16 cellular contexts compared by ENCODE assay signal in the genomic region with DNA sequence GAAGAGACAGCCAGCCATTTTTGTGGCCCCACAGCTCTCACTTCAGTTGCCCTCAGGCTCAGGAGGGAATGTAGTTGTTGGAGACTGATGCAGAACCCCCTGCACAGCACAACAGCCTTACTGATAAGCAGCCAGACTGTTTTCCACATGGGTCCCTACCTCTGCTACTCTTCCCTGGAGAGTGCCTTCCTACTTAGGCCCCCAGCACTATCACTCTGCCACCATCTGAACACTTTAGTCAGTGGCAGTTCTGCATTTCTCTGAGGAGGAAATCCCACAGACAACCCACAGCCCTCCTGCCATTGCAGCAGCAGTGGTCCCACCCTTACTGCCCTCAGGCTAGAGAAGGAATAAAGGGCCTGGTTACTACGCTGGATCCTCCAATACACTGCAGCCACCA.
DNase-seq lines count a peak whose midpoint lies in the region; ATAC-seq and TF ChIP-seq lines count a peak whose summit lies in the region.
"Had no signal": no experiment of that assay in that cellular context is flagged by ENCODE, and none has a peak within 500 bp of the region (broad histone marks: within the 10 kb centered on the region; RNA-seq: fewer than 3 reads in every experiment).

No MANE protein-coding gene starts in this region.

- H3K27ac Mint-ChIP-seq in H9 (0 out of 7 replicates have a peak overlapping the region, but pooled peaks of 1 of the 3 experiments have one; percentile 18), WTC11 (no peak overlapping the region)
- H3K27ac Mint-ChIP-seq: CD14-positive monocyte; CD4-positive, alpha-beta memory T cell had no signal

- ATAC-seq in WTC11 (peak; percentile 60), aorta (ENCODE audit: low FRiP score) (peak; percentile 15), HG02678 (IDR thresholded peaks at IDR 0.05; ENCODE audit: unreplicated experiment) (no peak)

- H3K14ac ChIP-seq in H9 (ENCODE audit: insufficient read depth, low read length), result 0 out of 2 replicates have a peak overlapping the region, but pooled peaks have one; percentile 24

- no peak overlapping the region for H4K5ac ChIP-seq in H9 (ENCODE audit: insufficient read length, low read depth, low read length)
- no peak overlapping the region for H4K5ac ChIP-seq in mesendoderm (ENCODE audit: low read length)

- CTCF ChIA-PET in WTC11 (lab: Charles Lee), result no interaction called here

- H2AK5ac ChIP-seq in H9 (ENCODE audit: insufficient read length, low read length) (no peak overlapping the region), mesendoderm (ENCODE audit: low read length) (no peak overlapping the region)

- H3K4me1 Mint-ChIP-seq in H9 (peaks cover 0 to 7% of the 10 kb centered on the region in 2 experiments; a peak in 2 of 4 replicates), WTC11 (0 out of 2 replicates have a peak, but pooled peaks cover 3% of the 10 kb centered on the region)
- H3K4me1 Mint-ChIP-seq: CD14-positive monocyte; CD4-positive, alpha-beta memory T cell had no signal

- H3K27me3 ChIP-seq in H9 (ENCODE audit: insufficient read depth, low read length), result no peaks in the 10 kb centered on the region
- no peaks in the 10 kb centered on the region for H3K27me3 ChIP-seq in mesendoderm (ENCODE audit: insufficient read depth, low read length, poor library complexity)
- no peaks in the 10 kb centered on the region for H3K27me3 ChIP-seq in aorta (ENCODE audit: control insufficient read depth in 1 of 2, insufficient read depth in 2 of 2, low read length in 1 of 2)
- H3K27me3 ChIP-seq: BLaER1 had no signal

- H3K4me3 ChIP-seq in mesendoderm (ENCODE audit: low read length) (no peak overlapping the region), aorta (ENCODE audit: low read length in 2 of 2) (no peak overlapping the region)
- H3K4me3 ChIP-seq: BLaER1, HAP-1 had no signal

- peaks cover 2 to 3% of the 10 kb centered on the region in 2 experiments for H3K9me3 Mint-ChIP-seq in H9
- peaks cover 8% of the 10 kb centered on the region for H3K9me3 Mint-ChIP-seq in WTC11

- no peak overlapping the region for H3K4me3 Mint-ChIP-seq in H9
- H3K4me3 Mint-ChIP-seq in WTC11, result no peak overlapping the region
- H3K4me3 Mint-ChIP-seq: CD14-positive monocyte; CD4-positive, alpha-beta memory T cell had no signal

- no peaks in the 10 kb centered on the region for H4K20me1 ChIP-seq in H9 (ENCODE audit: control insufficient read depth, insufficient read depth, insufficient read length)
- H4K20me1 ChIP-seq: BLaER1 had no signal

- H4K91ac ChIP-seq in H9 (ENCODE audit: insufficient read length, low read depth, low read length), result no peak overlapping the region

- H2BK120ac ChIP-seq in H9 (ENCODE audit: low read depth, low read length, poor library complexity, severe bottlenecking), result no peak overlapping the region
- H2BK120ac ChIP-seq in mesendoderm (ENCODE audit: low read depth, low read length), result no peak overlapping the region

- TF ChIP-seq CTCF in H9 (conservative IDR thresholded peaks at IDR 0.05) (no peak), WTC11 (IDR thresholded peaks at IDR 0.05) (no peak)

- H3K4ac ChIP-seq in H9 (ENCODE audit: low read depth, low read length), result no peak overlapping the region
- H3K4ac ChIP-seq in mesendoderm (ENCODE audit: low read depth, low read length), result no peak overlapping the region

- H3T11ph ChIP-seq in H9 (ENCODE audit: low read length), result no peak overlapping the region

- WGBS in H9 (ENCODE audit: extremely low coverage, insufficient read length, low lambda C conversion rate), result no CpG with 5 or more reads among the region's 1 CpG
- WGBS in mesendoderm (ENCODE audit: extremely low coverage, insufficient coverage, low lambda C conversion rate), result no CpG with 5 or more reads among the region's 1 CpG
- 87 to 100% methylated on average over 1 of the region's 1 CpG for WGBS in aorta, 2 donors

- peaks cover 0 to 2% (median under 1%) of the 10 kb centered on the region in 3 experiments; a peak in 3 of 7 replicates for H3K36me3 Mint-ChIP-seq in H9 (ENCODE audit: insufficient read depth in 1 of 3, low read depth in 3 of 3)
- H3K36me3 Mint-ChIP-seq in WTC11, result peaks cover 2% of the 10 kb centered on the region; the same call in 1 of the 2 replicates
- H3K36me3 Mint-ChIP-seq: CD14-positive monocyte; CD4-positive, alpha-beta memory T cell had no signal

- H3K4me1 ChIP-seq in H9 (ENCODE audit: insufficient read depth, low read length) (no peaks in the 10 kb centered on the region), mesendoderm (ENCODE audit: control insufficient read depth, low read depth, low read length) (no peaks in the 10 kb centered on the region), aorta (ENCODE audit: control insufficient read depth in 1 of 2, insufficient read depth in 2 of 2, low read length in 2 of 2) (no peaks in the 10 kb centered on the region)
- H3K4me1 ChIP-seq: BLaER1, HAP-1 had no signal

- no peak overlapping the region for H2BK12ac ChIP-seq in H9 (ENCODE audit: insufficient read length, low read depth, low read length)

- H3K9ac ChIP-seq in H9 (ENCODE audit: extremely low read depth, insufficient read length, low read length) (no peak overlapping the region), mesendoderm (ENCODE audit: low read length) (no peak overlapping the region)
- H3K9ac ChIP-seq: BLaER1 had no signal

- H3K56ac ChIP-seq in H9 (ENCODE audit: insufficient read length, low read depth, low read length) (no peak overlapping the region), mesendoderm (ENCODE audit: low read length) (no peak overlapping the region)

- POLR2A ChIA-PET in WTC11 (lab: Charles Lee), result no interaction called here

- no peak overlapping the region for H2BK5ac ChIP-seq in H9 (ENCODE audit: insufficient read length, low read length)
- H2BK5ac ChIP-seq in mesendoderm (ENCODE audit: low read length), result no peak overlapping the region

- H2BK20ac ChIP-seq in H9 (ENCODE audit: low read depth, low read length, poor library complexity, severe bottlenecking), result no peak overlapping the region

- no peak overlapping the region for H3K4me2 ChIP-seq in H9 (ENCODE audit: insufficient read depth, insufficient read length, low read length)
- no peak overlapping the region for H3K4me2 ChIP-seq in mesendoderm (ENCODE audit: low read length)
- H3K4me2 ChIP-seq: BLaER1 had no signal

- H3K79me1 ChIP-seq in H9 (ENCODE audit: insufficient read depth, low read depth, low read length, poor library complexity, severe bottlenecking) (no peaks in the 10 kb centered on the region), mesendoderm (ENCODE audit: low read length) (no peaks in the 10 kb centered on the region)

- H3K79me2 ChIP-seq in H9 (ENCODE audit: insufficient read depth, low read length) (no peaks in the 10 kb centered on the region), mesendoderm (ENCODE audit: control insufficient read depth, insufficient read depth, low read length) (no peaks in the 10 kb centered on the region)

- H3K18ac ChIP-seq in H9 (ENCODE audit: insufficient read length, low read depth, low read length), result no peak overlapping the region
- H3K18ac ChIP-seq in mesendoderm (ENCODE audit: low read length), result no peak overlapping the region

- H2BK15ac ChIP-seq in H9 (ENCODE audit: low read depth, low read length) (no peak overlapping the region), mesendoderm (replicated peaks; ENCODE audit: low read depth) (no peak overlapping the region)

- H3K23ac ChIP-seq in H9 (ENCODE audit: insufficient read length, low read depth, low read length), result no peak overlapping the region
- H3K23ac ChIP-seq in mesendoderm (ENCODE audit: low read length), result no peak overlapping the region

- H3K36me3 ChIP-seq in mesendoderm (ENCODE audit: control insufficient read depth, insufficient read depth, low read length) (no peaks in the 10 kb centered on the region), aorta (ENCODE audit: control insufficient read depth in 1 of 2, insufficient read depth in 2 of 2, low read length in 1 of 2) (no peaks in the 10 kb centered on the region)
- H3K36me3 ChIP-seq: BLaER1, HAP-1 had no signal

- H4K8ac ChIP-seq in H9 (replicated peaks; ENCODE audit: insufficient read length, low read depth, low read length), result no peak overlapping the region
- H4K8ac ChIP-seq in mesendoderm (ENCODE audit: low read depth, low read length), result no peak overlapping the region

- H2AFZ ChIP-seq in H9 (ENCODE audit: low read length), result no peak overlapping the region

- H3K27ac ChIP-seq in H9 (ENCODE audit: insufficient read length, low read depth, low read length), result no peak overlapping the region
- H3K27ac ChIP-seq in mesendoderm (ENCODE audit: low read depth, low read length), result no peak overlapping the region
- no peak overlapping the region for H3K27ac ChIP-seq in aorta (ENCODE audit: low read depth in 1 of 2, low read length in 2 of 2)
- H3K27ac ChIP-seq: BLaER1, HL-60 had no signal

- no peaks in the 10 kb centered on the region for H3K27me3 Mint-ChIP-seq in H9 (ENCODE audit: low read depth)
- H3K27me3 Mint-ChIP-seq in WTC11 (ENCODE audit: low read depth), result no peaks in the 10 kb centered on the region
- H3K27me3 Mint-ChIP-seq: CD4-positive, alpha-beta memory T cell had no signal

- H3K9me3 ChIP-seq in H9 (ENCODE audit: control insufficient read depth, low read depth, low read length) (no peaks in the 10 kb centered on the region), aorta (ENCODE audit: control insufficient read depth, low read length) (no peaks in the 10 kb centered on the region)
- H3K9me3 ChIP-seq: BLaER1, HAP-1 had no signal

- DNase-seq in H9, result no peak
- no peak for DNase-seq in WTC11 (ENCODE audit: low spot score)
- peak; percentile 37 for DNase-seq in mesendoderm
- no peak for DNase-seq in aorta
- no peak for DNase-seq in NCI-H526 (lab: John Stamatoyannopoulos, UW)
- no peak for DNase-seq in kidney glomerular epithelial cell (lab: John Stamatoyannopoulos, UW)
- DNase-seq: 8988T; CD4-positive, alpha-beta memory T cell; DMS153; DMS79; GF-D8 had no signal

- intact Hi-C loops in aorta (cut with DNase I), result no loop called here

- no peaks in the 10 kb centered on the region for H3K23me2 ChIP-seq in H9 (ENCODE audit: insufficient read length, low read depth, low read length, poor library complexity, severe bottlenecking)

TF ChIP-seq in WTC11, 78 proteins besides CTCF, POLR2A, EP300 and RAD21:
- TF ChIP-seq TP53 (CRISPR knock-in tag; IDR thresholded peaks at IDR 0.05) (no peak), GABPB1 (CRISPR knock-in tag; IDR thresholded peaks at IDR 0.05) (no peak), FOXK1 (CRISPR knock-in tag; IDR thresholded peaks at IDR 0.05) (no peak), ELF4 (CRISPR knock-in tag; IDR thresholded peaks at IDR 0.05; ENCODE audit: low read depth) (no peak), ZNF138 (CRISPR knock-in tag; conservative IDR thresholded peaks at IDR 0.05) (no peak), ESRRA (CRISPR knock-in tag; IDR thresholded peaks at IDR 0.05; ENCODE audit: borderline replicate concordance) (no peak), RORB (CRISPR knock-in tag; IDR thresholded peaks at IDR 0.05) (no peak)
- TF ChIP-seq, protein P1, sequence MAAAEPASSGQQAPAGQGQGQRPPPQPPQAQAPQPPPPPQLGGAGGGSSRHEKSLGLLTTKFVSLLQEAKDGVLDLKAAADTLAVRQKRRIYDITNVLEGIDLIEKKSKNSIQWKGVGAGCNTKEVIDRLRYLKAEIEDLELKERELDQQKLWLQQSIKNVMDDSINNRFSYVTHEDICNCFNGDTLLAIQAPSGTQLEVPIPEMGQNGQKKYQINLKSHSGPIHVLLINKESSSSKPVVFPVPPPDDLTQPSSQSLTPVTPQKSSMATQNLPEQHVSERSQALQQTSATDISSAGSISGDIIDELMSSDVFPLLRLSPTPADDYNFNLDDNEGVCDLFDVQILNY (CRISPR knock-in tag; IDR thresholded peaks at IDR 0.05), result no peak
